Comparison of ENCODE assay signal across 1 cellular context in genomic region chr2:72696559-72696958, GRCh38.
TF ChIP-seq lines count a peak whose summit lies in the region.

No MANE protein-coding gene starts in this region.

TF ChIP-seq in K562, 482 proteins besides CTCF, POLR2A, EP300 and RAD21 (continued from another document):
- 0 out of 2 replicates have a peak, but pooled peaks have one; percentile 8 for TF ChIP-seq ZNF316 (IDR thresholded peaks at IDR 0.05)
- no peak for TF ChIP-seq NBN (IDR thresholded peaks at IDR 0.05; ENCODE audit: low read depth)
- no peak for TF ChIP-seq ID3 (CRISPR knock-in tag; IDR thresholded peaks at IDR 0.05)
- TF ChIP-seq ID3 (tag; IDR thresholded peaks at IDR 0.05): no peak
- peak; percentile 66; the same call in 1 of the 2 replicates for TF ChIP-seq NFE2 (IDR thresholded peaks at IDR 0.05; ENCODE audit: low read depth)
- no peak for TF ChIP-seq PREB (CRISPR knock-in tag; IDR thresholded peaks at IDR 0.05)
- no peak for TF ChIP-seq THRAP3 (IDR thresholded peaks at IDR 0.05; ENCODE audit: borderline replicate concordance)
- TF ChIP-seq ZBTB34 (CRISPR knock-in tag; IDR thresholded peaks at IDR 0.05): no peak
- TF ChIP-seq ZNF717 (CRISPR knock-in tag; IDR thresholded peaks at IDR 0.05): no peak
- TF ChIP-seq MEIS2 (IDR thresholded peaks at IDR 0.05; ENCODE audit: partially characterized antibody): peak; percentile 28
- peak; percentile 71 for TF ChIP-seq TCF3 (CRISPR knock-in tag; IDR thresholded peaks at IDR 0.05)
- no peak for TF ChIP-seq ZNF197 (CRISPR knock-in tag; IDR thresholded peaks at IDR 0.05; ENCODE audit: low read depth)
- TF ChIP-seq MXD1 (CRISPR knock-in tag; IDR thresholded peaks at IDR 0.05; ENCODE audit: borderline replicate concordance, poor library complexity, severe bottlenecking): no peak
- TF ChIP-seq NR2C1 (IDR thresholded peaks at IDR 0.05): no peak
- no peak for TF ChIP-seq NR2C1 (tag; IDR thresholded peaks at IDR 0.05)
- no peak for TF ChIP-seq RBBP5 (IDR thresholded peaks at IDR 0.05; ENCODE audit: borderline replicate concordance, insufficient read depth, low read length, poor library complexity, severe bottlenecking)
- peak; percentile 37; the same call in 1 of the 2 replicates for TF ChIP-seq HMBOX1 (IDR thresholded peaks at IDR 0.05)
- TF ChIP-seq AFF4 (CRISPR knock-in tag; IDR thresholded peaks at IDR 0.05): no peak
- no peak for TF ChIP-seq TAF1 (IDR thresholded peaks at IDR 0.05; ENCODE audit: control insufficient read depth, extremely low read depth, insufficient read depth, low read length, severe bottlenecking)
- TF ChIP-seq RBM34 (IDR thresholded peaks at IDR 0.05; ENCODE audit: borderline replicate concordance, insufficient read depth, low read length): no peak
- no peak for TF ChIP-seq IRF9 (tag; IDR thresholded peaks at IDR 0.05)
- peak; percentile 54 for TF ChIP-seq MAFG (tag; conservative IDR thresholded peaks at IDR 0.05)
- no peak for TF ChIP-seq FUS (optimal IDR thresholded peaks at IDR 0.05; ENCODE audit: low read depth, low read length)
- TF ChIP-seq C11orf30 (IDR thresholded peaks at IDR 0.05; ENCODE audit: low read depth): peak; percentile 19; the same call in 1 of the 2 replicates
- peak; percentile 42; the same call in 1 of the 2 replicates for TF ChIP-seq SMARCA4 (IDR thresholded peaks at IDR 0.05)
- peak; percentile 84 for TF ChIP-seq CBFA2T3 (IDR thresholded peaks at IDR 0.05)
